In the genomic region with DNA sequence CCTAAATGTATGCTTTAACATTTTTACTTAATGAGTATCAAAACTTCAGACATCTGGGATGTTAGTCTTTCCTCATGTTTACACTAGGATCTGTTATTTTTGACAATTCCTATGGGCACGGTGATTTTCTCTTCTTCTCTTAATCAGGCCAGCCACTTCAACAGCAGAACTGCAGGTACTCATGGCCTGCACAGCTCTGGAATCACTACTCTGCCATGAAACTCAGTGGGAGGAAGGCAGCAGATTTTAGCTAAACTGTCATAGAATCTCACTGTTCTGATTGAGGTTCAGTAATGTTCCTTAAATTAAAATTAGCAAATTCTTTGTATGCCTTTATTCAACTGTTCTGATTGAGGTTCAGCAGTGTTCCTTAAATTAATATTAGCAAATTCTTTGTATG, we compare ENCODE assay signal across 23 cellular contexts.
"Had no signal": no experiment of that assay in that cellular context is flagged by ENCODE, and none has a peak within 500 bp of the region (broad histone marks: within the 10 kb centered on the region; RNA-seq: fewer than 3 reads in every experiment).

No MANE protein-coding gene starts in this region.

- H3K4me3 Mint-ChIP-seq: IgD-negative memory B cell had no signal

- H3K36me3 Mint-ChIP-seq: IgD-negative memory B cell had no signal

- H3K4me1 ChIP-seq: SJCRH30 had no signal

- H3K27me3 Mint-ChIP-seq: IgD-negative memory B cell had no signal

- H3K4me1 Mint-ChIP-seq: IgD-negative memory B cell had no signal

- H3K36me3 ChIP-seq: MG63, SJCRH30 had no signal

- H3K9me3 ChIP-seq: MG63, SJCRH30 had no signal

- ATAC-seq: K562, Panc1, PC-3, Right ventricle myocardium inferior, SK-N-SH treated with all-trans-retinoic acid at 6 μM for 48 hours had no signal

- DNase-seq: MG63, NCI-H1092, NCI-H1105 treated with DMSO at 0.1 percent for 48 hours, NCI-H1417 treated with DMSO at 0.1 percent for 48 hours, NCI-H146, NCI-H1694 treated with DMSO at 0.1 percent for 48 hours, NCI-H1930, NCI-H2081, NCI-H2107, NCI-H2227 treated with DMSO at 0.1 percent for 48 hours, NCI-H510A, NCI-H524 treated with DMSO at 0.1 percent for 48 hours, NCI-H69, NCI-H774, PC-3, SHP77 treated with DMSO at 0.1 percent for 48 hours, SJCRH30 had no signal

- H3K27me3 ChIP-seq: MG63, SJCRH30 had no signal

- H3K27ac ChIP-seq: HL-60, SJCRH30 had no signal

- H3K27ac Mint-ChIP-seq: IgD-negative memory B cell had no signal

- H3K4me3 ChIP-seq: K562, MG63, SJCRH30 had no signal
